In the genomic region with DNA sequence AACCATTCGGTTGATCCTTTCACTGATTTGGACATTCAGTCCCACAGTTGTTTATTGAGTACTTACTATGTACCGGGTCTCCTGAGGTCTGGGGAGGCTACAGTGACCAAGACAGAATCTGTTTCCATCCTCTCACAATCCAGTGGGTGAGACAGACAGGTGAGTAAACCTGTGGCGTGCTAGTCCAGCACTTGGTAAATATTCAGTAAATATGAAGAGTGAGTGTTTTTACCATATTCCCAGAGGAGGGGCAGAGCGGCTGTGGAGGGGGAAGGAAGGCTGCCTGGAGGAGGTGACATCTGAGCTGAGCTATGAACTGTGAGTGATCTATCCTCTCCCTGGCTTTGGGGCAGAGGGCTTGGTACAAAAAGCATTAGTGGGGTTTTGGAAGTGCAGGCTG, we compare ENCODE assay signal across 9 cellular contexts. TPM values are rescaled to one million over a fixed set of nuclear protein-coding genes. Genes with fewer than 3 reads are reported as not detected.
DNase-seq lines count a peak whose midpoint lies in the region; ATAC-seq, FAIRE-seq and TF ChIP-seq lines count a peak whose summit lies in the region.
"Had no signal": no experiment of that assay in that cellular context is flagged by ENCODE, and none has a peak within 500 bp of the region (broad histone marks: within the 10 kb centered on the region; RNA-seq: fewer than 3 reads in every experiment).

No MANE protein-coding gene starts in this region.

- peak overlapping the region; percentile 90 for H2AFZ ChIP-seq in K562 (ENCODE audit: low read depth, low read length)

- POLR2A ChIA-PET in K562 (lab: Yijun Ruan, JAX), result interaction anchor here (0.6 to 2.5 kb wide), 15 partner anchors 8 to 1087 kb away, joined by 3 to 12 read pairs (median 4); a partner anchor contains a TSS

- no TSS peak for BruUV-seq in K562 (replicated peaks; lab: Mats Ljungman, UMichigan)

- peak overlapping the region in 1 of 2 experiments; percentile 35; a peak in 1 of 4 replicates for H3K9ac ChIP-seq in K562 (ENCODE audit: insufficient read depth in 1 of 2, low read depth in 2 of 2, low read length in 2 of 2)

- no peak for ATAC-seq in K562
- ATAC-seq in naive B cell (ENCODE audit: low read depth in 2 of 2), result no peak
- ATAC-seq in upper lobe of right lung, result no peak
- ATAC-seq in GM18909 (IDR thresholded peaks at IDR 0.05; ENCODE audit: poor library complexity, unreplicated experiment), result no peak

- no peaks in the 10 kb centered on the region for H4K20me1 ChIP-seq in K562 (replicated peaks; ENCODE audit: control insufficient read depth, insufficient read depth, low read length)

- no peaks in the 10 kb centered on the region for H3K79me2 ChIP-seq in K562 (ENCODE audit: control insufficient read depth, insufficient read depth, low read length)

- CTCF ChIA-PET in K562 (lab: Yijun Ruan, JAX; ENCODE audit: low intra/inter-chr PET ratio), result interaction anchor here (0.9 to 3.0 kb wide), 6 partner anchors 92 to 420 kb away, joined by 3 to 28 read pairs (median 10); no protein-coding TSS in a partner anchor

- H3K4me3 ChIP-seq in left ventricle myocardium inferior, result no peak overlapping the region
- H3K4me3 ChIP-seq in right atrium auricular region, result no peak overlapping the region
- H3K4me3 ChIP-seq in K562, result no peak overlapping the region
- no peak overlapping the region for H3K4me3 ChIP-seq in upper lobe of right lung

- H3K36me3 ChIP-seq in left ventricle myocardium inferior (no peaks in the 10 kb centered on the region), right atrium auricular region (no peaks in the 10 kb centered on the region), K562 (ENCODE audit: control insufficient read depth, insufficient read depth, low read length) (no peaks in the 10 kb centered on the region), upper lobe of right lung (no peaks in the 10 kb centered on the region)
- H3K36me3 ChIP-seq: neutrophil had no signal

- no peaks in the 10 kb centered on the region for H3K9me3 ChIP-seq in left ventricle myocardium inferior (replicated peaks)
- H3K9me3 ChIP-seq in right atrium auricular region, result no peaks in the 10 kb centered on the region
- no peaks in the 10 kb centered on the region; the same call in 1 of the 2 replicates for H3K9me3 ChIP-seq in K562 (replicated peaks; ENCODE audit: control insufficient read depth, insufficient read depth, low read depth, low read length)
- H3K9me3 ChIP-seq in upper lobe of right lung, result no peaks in the 10 kb centered on the region
- H3K9me3 ChIP-seq: neutrophil had no signal

- TF ChIP-seq POLR2A in K562 (conservative IDR thresholded peaks at IDR 0.05), result no peak

- peaks cover 0 to 5% (median 0%) of the 10 kb centered on the region in 3 donors for H3K27me3 Mint-ChIP-seq in naive B cell

- peak overlapping the region; percentile 54 for H3K27ac ChIP-seq in left ventricle myocardium inferior (replicated peaks)
- peak overlapping the region in 1 of 2 donors; percentile 56 for H3K27ac ChIP-seq in right atrium auricular region
- H3K27ac ChIP-seq in K562 (ENCODE audit: extremely low read depth, low read depth, low read length), result peak overlapping the region; percentile 59
- peak overlapping the region; percentile 74 for H3K27ac ChIP-seq in upper lobe of right lung
- H3K27ac ChIP-seq: neutrophil had no signal

- peaks cover 0 to 4% (median 0%) of the 10 kb centered on the region in 7 donors for H3K9me3 Mint-ChIP-seq in naive B cell

- FAIRE-seq in K562 (lab: Jason Lieb, UNC), result peak; percentile 19

- in situ Hi-C loops in K562 (cut with MboI), result no loop called here

- peaks cover 62 to 92% (median 76%) of the 10 kb centered on the region in 3 donors for H3K4me1 Mint-ChIP-seq in naive B cell

- H3K36me3 Mint-ChIP-seq in naive B cell, result no peaks in the 10 kb centered on the region

- H3K27ac Mint-ChIP-seq in naive B cell, result peak overlapping the region; percentile 97 to 100 (median 99)

- DNase-seq in left ventricle myocardium inferior, result no peak
- no peak for DNase-seq in right atrium auricular region (ENCODE audit: low spot score)
- DNase-seq in K562 (ENCODE audit: extremely low read depth in 1 of 4, low spot score in 3 of 4), result no peak
- no peak for DNase-seq in naive B cell
- DNase-seq in upper lobe of right lung, result peak; percentile 16
- no peak for DNase-seq in NCI-H2029 treated with DMSO at 0.1 percent for 48 hours (lab: John Stamatoyannopoulos, UW)
- DNase-seq in dermis blood vessel endothelial cell, result no peak

- H3K4me2 ChIP-seq in K562 (ENCODE audit: insufficient read depth, low read length), result peak overlapping the region; percentile 56; the same call in 1 of the 2 replicates

- TF ChIP-seq RAD21 in K562 (CRISPR knock-in tag; conservative IDR thresholded peaks at IDR 0.05 in 1 of 2, IDR thresholded peaks at IDR 0.05 in 1 of 2), result no peak

- TF ChIP-seq CTCF in left ventricle myocardium inferior (IDR thresholded peaks at IDR 0.05; ENCODE audit: borderline replicate concordance) (no peak), right atrium auricular region (IDR thresholded peaks at IDR 0.05) (no peak), K562 (IDR thresholded peaks at IDR 0.05 in 2 of 3, conservative IDR thresholded peaks at IDR 0.05 in 1 of 3; ENCODE audit: insufficient read depth in 2 of 3, low read depth in 1 of 3, low read length in 3 of 3) (no peak), upper lobe of right lung (IDR thresholded peaks at IDR 0.05) (no peak)

- no peak for TF ChIP-seq EP300 in K562 (IDR thresholded peaks at IDR 0.05; ENCODE audit: low read length)

- 71% methylated on average over 4 of the region's 4 CpGs for WGBS in K562 (ENCODE audit: insufficient coverage, low coverage, missing lambda C conversion rate)

- peak overlapping the region; percentile 2 to 88 (median 82) for H3K4me3 Mint-ChIP-seq in naive B cell

- intact Hi-C loops in left ventricle myocardium inferior (cut with micrococcal nuclease), result loop anchor here (10.0 kb wide), 1 partner anchor 89 kb away; a partner anchor contains a TSS
- intact Hi-C loops in K562 (cut with micrococcal nuclease), result loop anchor here (1.0 to 10.0 kb wide), 5 partner anchors 57 to 229 kb away; a partner anchor contains a TSS
- intact Hi-C loops in upper lobe of right lung (cut with DNase I), result loop anchor here (5.0 to 10.0 kb wide), 2 partner anchors 57 to 169 kb away; a partner anchor contains a TSS

- H3K4me1 ChIP-seq in left ventricle myocardium inferior, result peaks cover 72% of the 10 kb centered on the region
- peaks cover 0 to 64% of the 10 kb centered on the region in 2 donors for H3K4me1 ChIP-seq in right atrium auricular region
- H3K4me1 ChIP-seq in K562 (replicated peaks in 1 of 2; ENCODE audit: control insufficient read depth in 2 of 2, insufficient read depth in 2 of 2, low read length in 2 of 2), result peaks cover 23 to 38% of the 10 kb centered on the region in 2 experiments
- H3K4me1 ChIP-seq in upper lobe of right lung, result peaks cover 62% of the 10 kb centered on the region

- H3K9me1 ChIP-seq in K562 (ENCODE audit: control insufficient read depth, insufficient read depth, low read length), result peaks cover 2% of the 10 kb centered on the region

- H3K27me3 ChIP-seq in left ventricle myocardium inferior (ENCODE audit: low read depth) (no peaks in the 10 kb centered on the region), right atrium auricular region (no peaks in the 10 kb centered on the region), K562 (ENCODE audit: control insufficient read depth in 2 of 2, insufficient read depth in 2 of 2, low read length in 2 of 2) (no peaks in the 10 kb centered on the region), upper lobe of right lung (no peaks in the 10 kb centered on the region)

RNA-seq across cellular contexts. Expression of a gene that starts 31.4 kb away (rescaled TPM):
- total RNA-seq in left ventricle myocardium inferior (not detected), right atrium auricular region (under 1 TPM in 1 of 2 donors, not detected in 1; 0.28 TPM), K562 (2014; rRNA removed) (0.14 and 0.33 TPM in 2 replicates), K562 (2014; rRNA removed; fragmentation: Illumina TruSeq; extraction: Trizol) (0.13 and 0.22 TPM in 2 replicates), K562 (2015; rRNA removed; fragmentation: Illumina TruSeq; extraction: Trizol) (0.30 and 0.51 TPM in 2 replicates), K562 (2021) (1.1 and 1.3 TPM in 2 replicates), upper lobe of right lung (1.1 TPM), dermis blood vessel endothelial cell (under 0.01 and 0.33 TPM in 2 replicates)
- 0.62 and 2.8 TPM in 2 replicates for total RNA-seq in K562 (2011; cell fraction: chromatin; rRNA removed; ENCODE audit: low replicate concordance)
- 1.6 and 2.2 TPM in 2 replicates for total RNA-seq in K562 (2011; cell fraction: nucleolus; rRNA removed)
- 1.1 and 1.2 TPM in 2 replicates for total RNA-seq in K562 (2011; cell fraction: nucleoplasm; rRNA removed)
- polyA plus RNA-seq in K562 (2011; rRNA removed) (0.46 and 1.4 TPM in 2 replicates), K562 (2014; fragmentation: Illumina TruSeq; extraction: Trizol) (0.48 and 0.73 TPM in 2 replicates), K562 (2014; fragmentation: Nextera tagmentation; extraction: Ambion mirVana) (1 to 10 TPM in 1 of 2 experiments, under 1 TPM in 1; 0.58 to 1.0 TPM), K562 (2014; rRNA removed) (0.32 and 0.56 TPM in 2 replicates), naive B cell (ENCODE audit: low read depth in 6 of 6) (100 to 1,000 TPM; 442 to 802 (median 622) TPM)
- 0.83 and 6.2 TPM in 2 replicates for polyA plus RNA-seq in K562 (2011; cell fraction: cytosol; rRNA removed)
- 0.28 and 2.5 TPM in 2 replicates for polyA plus RNA-seq in K562 (2011; cell fraction: nucleus; rRNA removed)
- polyA plus RNA-seq in K562 (2012), result 0.48 and 2.1 TPM in 2 replicates
- 1.1 and 4.7 TPM in 2 replicates for polyA minus RNA-seq in K562 (2011; rRNA and poly(A)+ RNA removed)
- polyA minus RNA-seq in K562 (2011; cell fraction: cytosol; rRNA and poly(A)+ RNA removed), result 1.3 TPM in 1 of 2 replicates, not detected in the other
- 0.67 and 1.5 TPM in 2 replicates for polyA minus RNA-seq in K562 (2011; cell fraction: nucleus; rRNA and poly(A)+ RNA removed)

RNA-seq across cellular contexts. Expression of a gene that starts 32.5 kb away (rescaled TPM):
- total RNA-seq in left ventricle myocardium inferior (not detected), right atrium auricular region (not detected), K562 (2014; rRNA removed) (0.18 and 0.24 TPM in 2 replicates), K562 (2014; rRNA removed; fragmentation: Illumina TruSeq; extraction: Trizol) (0.06 and 0.11 TPM in 2 replicates), K562 (2015; rRNA removed; fragmentation: Illumina TruSeq; extraction: Trizol) (not detected in 2 replicates), K562 (2021) (0.73 and 0.78 TPM in 2 replicates), upper lobe of right lung (0.78 TPM), dermis blood vessel endothelial cell (not detected in 2 replicates)
- 2.1 and 5.8 TPM in 2 replicates for total RNA-seq in K562 (2011; cell fraction: chromatin; rRNA removed; ENCODE audit: low replicate concordance)
- total RNA-seq in K562 (2011; cell fraction: nucleolus; rRNA removed), result 1.4 and 1.7 TPM in 2 replicates
- total RNA-seq in K562 (2011; cell fraction: nucleoplasm; rRNA removed), result 2.7 and 2.8 TPM in 2 replicates
- polyA plus RNA-seq in K562 (2011; rRNA removed) (0.15 and 0.53 TPM in 2 replicates), K562 (2014; fragmentation: Illumina TruSeq; extraction: Trizol) (0.54 and 0.61 TPM in 2 replicates), K562 (2014; fragmentation: Nextera tagmentation; extraction: Ambion mirVana) (under 1 TPM; 0.04 to 0.07 TPM), K562 (2014; rRNA removed) (0.29 and 0.40 TPM in 2 replicates), naive B cell (ENCODE audit: low read depth in 6 of 6) (not detected)
- 0.09 and 0.89 TPM in 2 replicates for polyA plus RNA-seq in K562 (2011; cell fraction: cytosol; rRNA removed)
- 0.38 and 4.1 TPM in 2 replicates for polyA plus RNA-seq in K562 (2011; cell fraction: nucleus; rRNA removed)
- polyA plus RNA-seq in K562 (2012), result 0.49 and 1.4 TPM in 2 replicates
- polyA minus RNA-seq in K562 (2011; rRNA and poly(A)+ RNA removed), result 1.1 TPM in 1 of 2 replicates, not detected in the other
- 1.1 TPM in 1 of 2 replicates, not detected in the other for polyA minus RNA-seq in K562 (2011; cell fraction: cytosol; rRNA and poly(A)+ RNA removed)
- polyA minus RNA-seq in K562 (2011; cell fraction: nucleus; rRNA and poly(A)+ RNA removed), result 0.22 and 2.7 TPM in 2 replicates
